ENCODE assay signal across 10 cellular contexts in genomic region chr12:26867084-26867483, GRCh38. TPM values are rescaled to one million over a fixed set of nuclear protein-coding genes. Genes with fewer than 3 reads are reported as not detected.
A peak's percentile ranks its signal among the peaks of the same experiment; 100 is the strongest.
DNase-seq lines count a peak whose midpoint lies in the region; ATAC-seq and TF ChIP-seq lines count a peak whose summit lies in the region.
"Had no signal": no experiment of that assay in that cellular context is flagged by ENCODE, and none has a peak within 500 bp of the region (broad histone marks: within the 10 kb centered on the region; RNA-seq: fewer than 3 reads in every experiment).

No MANE protein-coding gene starts in this region.

- no peaks in the 10 kb centered on the region for H3K9me3 ChIP-seq in OCI-LY3 (ENCODE audit: insufficient read depth, low read length)
- H3K9me3 ChIP-seq in psoas muscle: no peaks in the 10 kb centered on the region
- no peaks in the 10 kb centered on the region for H3K9me3 ChIP-seq in ovary

- 0 out of 2 replicates have a peak, but pooled peaks cover 2% of the 10 kb centered on the region for H3K27me3 ChIP-seq in OCI-LY3 (ENCODE audit: low read depth, low read length)
- no peaks in the 10 kb centered on the region for H3K27me3 ChIP-seq in psoas muscle (ENCODE audit: insufficient read depth in 3 of 3, low read length in 2 of 3)
- H3K27me3 ChIP-seq in ovary: no peaks in the 10 kb centered on the region

- H3K4me1 ChIP-seq in OCI-LY3 (ENCODE audit: low read length): peaks cover 25% of the 10 kb centered on the region
- H3K4me1 ChIP-seq in psoas muscle: peaks cover 8% of the 10 kb centered on the region
- peaks cover 2% of the 10 kb centered on the region for H3K4me1 ChIP-seq in ovary (ENCODE audit: insufficient read depth)

- H2AFZ ChIP-seq in OCI-LY3 (ENCODE audit: low read depth, low read length): no peak overlapping the region

- no peak for TF ChIP-seq EP300 in ovary (IDR thresholded peaks at IDR 0.05)

- H3K4me2 ChIP-seq in OCI-LY3 (ENCODE audit: low read length): peak overlapping the region; percentile 39

- no peaks in the 10 kb centered on the region for H3K36me3 ChIP-seq in OCI-LY3 (replicated peaks; ENCODE audit: low read depth, low read length)
- no peaks in the 10 kb centered on the region for H3K36me3 ChIP-seq in psoas muscle (ENCODE audit: insufficient read depth in 1 of 2, low read depth in 1 of 2)
- no peaks in the 10 kb centered on the region for H3K36me3 ChIP-seq in ovary

- H3K79me2 ChIP-seq in OCI-LY3 (ENCODE audit: low read length): no peaks in the 10 kb centered on the region

- TF ChIP-seq CTCF in OCI-LY3 (IDR thresholded peaks at IDR 0.05; ENCODE audit: low read depth, low read length) (no peak), psoas muscle (IDR thresholded peaks at IDR 0.05) (no peak), ovary (IDR thresholded peaks at IDR 0.05) (no peak)

- H3K4me3 ChIP-seq in OCI-LY3 (ENCODE audit: low read length) (no peak overlapping the region), psoas muscle (no peak overlapping the region), ovary (no peak overlapping the region)

- H3K27ac ChIP-seq in OCI-LY3 (ENCODE audit: low read length) (no peak overlapping the region), psoas muscle (no peak overlapping the region), ovary (no peak overlapping the region)

- intact Hi-C loops in psoas muscle (cut with DNase I) (no loop called here), ovary (cut with DNase I) (no loop called here)

- peak; percentile 75 for ATAC-seq in GM19324 (IDR thresholded peaks at IDR 0.05; ENCODE audit: low FRiP score, unreplicated experiment)
- ATAC-seq in HG03039 (IDR thresholded peaks at IDR 0.05; ENCODE audit: unreplicated experiment): peak; percentile 59
- no peak for ATAC-seq in psoas muscle
- ATAC-seq: CD8-positive, alpha-beta T cell had no signal

- DNase-seq in CD1c-positive myeloid dendritic cell (ENCODE audit: extremely low spot score) (peak; percentile 21), psoas muscle (no peak), NCI-H524 treated with DMSO at 0.1 percent for 48 hours (lab: John Stamatoyannopoulos, UW) (no peak), NCI-H1048 (lab: John Stamatoyannopoulos, UW) (no peak), ovary (no peak)
- DNase-seq: CD8-positive, alpha-beta T cell; mesendoderm had no signal

- 89 to 95% (median 90%) methylated on average over 2 of the region's 2 CpGs for WGBS in psoas muscle, 3 donors
- 75 to 76% (median 76%) methylated on average over 2 of the region's 2 CpGs for whole genome bisulfite sequencing in ovary, 3 donors

- no peak for TF ChIP-seq POLR2A in ovary (IDR thresholded peaks at IDR 0.05)

- H4K20me1 ChIP-seq in OCI-LY3 (ENCODE audit: insufficient read depth, low read length): no peaks in the 10 kb centered on the region

- no peak overlapping the region for H3K9ac ChIP-seq in OCI-LY3 (ENCODE audit: low read length)

RNA-seq across cellular contexts. Expression of gene ITPR2, which starts 34.1 kb away (rescaled TPM):
- 10 to 100 TPM in 1 of 4 donors, 1 to 10 TPM in 3; 6.1 to 10.3 (median 8.4) TPM for total RNA-seq in psoas muscle
- 1 to 10 TPM in 2 of 3 donors, under 1 TPM in 1; 0.86 to 2.2 (median 1.2) TPM for polyA plus RNA-seq in psoas muscle
- 10 to 100 TPM; 23.7 to 51.1 (median 33.9) TPM for total RNA-seq in ovary
- polyA plus RNA-seq in ovary: 10 to 100 TPM in 1 of 2 donors, 1 to 10 TPM in 1; 5.9 to 14.2 TPM

Comparison
In these comparisons a context has a peak if more than half of its experiments do, and no peak if none do; other contexts are left out.
1. ATAC-seq: peak in GM19324 (single experiment) and HG03039 (single experiment); none in psoas muscle (0 of 4).